In genomic region chr1:5890346-5891106, GRCh38 we compare ENCODE assay signal across 16 cellular contexts.
"Had no signal": no experiment of that assay in that cellular context is flagged by ENCODE, and none has a peak within 500 bp of the region (broad histone marks: within the 10 kb centered on the region; RNA-seq: fewer than 3 reads in every experiment).

No MANE protein-coding gene starts in this region.

- H3K36me3 ChIP-seq: uterus had no signal

- DNase-seq: cerebellar nuclear complex; erythroblast; foreskin keratinocyte; immature natural killer cell; left cardiac atrium; left ventricle myocardium inferior; mesendoderm; stimulated activated CD4-positive, alpha-beta T cell treated with anti-CD3 and anti-CD28 coated beads, Interleukin-2, amount 100 ng/mL, for 48 hours; stimulated activated naive CD4-positive, alpha-beta T cell treated with Interleukin-2 at 50 U/mL for 16 hours; tibial artery; uterus had no signal

- H3K4me3 Mint-ChIP-seq: dendritic cell treated with granulocyte-macrophage colony-stimulating factor and Interleukin-4, amounts not matched to agents 40 ng/mL and 50 ng/mL, for 4 days; immature natural killer cell; naive thymus-derived CD8-positive, alpha-beta T cell had no signal

- H3K27ac ChIP-seq: foreskin keratinocyte, tibial artery, upper lobe of left lung, uterus had no signal

- H3K4me2 ChIP-seq: smooth muscle cell had no signal

- H3K4me3 ChIP-seq: left ventricle myocardium inferior, lung, smooth muscle cell, tibial artery, upper lobe of left lung, uterus had no signal

- H3K4me1 Mint-ChIP-seq: immature natural killer cell; naive thymus-derived CD8-positive, alpha-beta T cell had no signal

- H3K27me3 Mint-ChIP-seq: dendritic cell treated with granulocyte-macrophage colony-stimulating factor and Interleukin-4, amounts not matched to agents 40 ng/mL and 50 ng/mL, for 4 days; naive thymus-derived CD8-positive, alpha-beta T cell had no signal

- H3K27me3 ChIP-seq: foreskin keratinocyte, tibial artery, upper lobe of left lung, uterus had no signal

- H3K4me1 ChIP-seq: foreskin keratinocyte, left ventricle myocardium inferior, tibial artery, upper lobe of left lung, uterus had no signal

- H3K9me3 ChIP-seq: left ventricle myocardium inferior, tibial artery, upper lobe of left lung, uterus had no signal

- H3K27ac Mint-ChIP-seq: dendritic cell treated with granulocyte-macrophage colony-stimulating factor and Interleukin-4, amounts not matched to agents 40 ng/mL and 50 ng/mL, for 4 days had no signal

- H3K9me3 Mint-ChIP-seq: dendritic cell treated with granulocyte-macrophage colony-stimulating factor and Interleukin-4, amounts not matched to agents 40 ng/mL and 50 ng/mL, for 4 days; immature natural killer cell had no signal
